17 cellular contexts compared by ENCODE assay signal in genomic region chr2:74863802-74864248, GRCh38. TPM values are rescaled to one million over a fixed set of nuclear protein-coding genes. Genes with fewer than 3 reads are reported as not detected.
DNase-seq lines count a peak whose midpoint lies in the region; ATAC-seq and TF ChIP-seq lines count a peak whose summit lies in the region.
"Had no signal": no experiment of that assay in that cellular context is flagged by ENCODE, and none has a peak within 500 bp of the region (broad histone marks: within the 10 kb centered on the region; RNA-seq: fewer than 3 reads in every experiment).

No MANE protein-coding gene starts in this region.

- ATAC-seq in HG02642 (IDR thresholded peaks at IDR 0.05; ENCODE audit: poor library complexity, unreplicated experiment), result peak; percentile 46
- ATAC-seq in psoas muscle, result peak; percentile 51 to 73 (median 62)
- ATAC-seq in activated CD4-positive, CD25-positive, alpha-beta regulatory T cell treated with anti-CD3 and anti-CD28 coated beads, Interleukin-2, amount 50 U/mL, for 24 hours, result no peak

- H3K36me3 ChIP-seq in psoas muscle (ENCODE audit: insufficient read depth in 1 of 2, low read depth in 1 of 2), result no peaks in the 10 kb centered on the region

- DNase-seq in CD14-positive monocyte (ENCODE audit: low spot score) (no peak), psoas muscle (no peak), DMS53 treated with DMSO at 0.1 percent for 48 hours (lab: John Stamatoyannopoulos, UW; ENCODE audit: unreplicated experiment) (no peak), AML-193 (lab: John Stamatoyannopoulos, UW) (no peak)
- DNase-seq in stimulated activated CD4-positive, alpha-beta T cell treated with anti-CD3 and anti-CD28 coated beads, Interleukin-4, amount 100 ng/mL, for 24 hours, result no peak
- DNase-seq: activated CD4-positive, CD25-positive, alpha-beta regulatory T cell; amniotic stem cell; DMS 273 treated with DMSO at 0.1 percent for 48 hours; NCI-H1417; NCI-H82; RPMI8226; substantia nigra had no signal

- peak overlapping the region; percentile 48 for H3K4me3 ChIP-seq in psoas muscle

- H3K9me3 ChIP-seq in psoas muscle, result no peaks in the 10 kb centered on the region

- H3K4me3 Mint-ChIP-seq in CD14-positive monocyte, result peak overlapping the region; percentile 49 to 52
- no peak overlapping the region for H3K4me3 Mint-ChIP-seq in dendritic cell treated with granulocyte-macrophage colony-stimulating factor and Interleukin-4, amounts not matched to agents 40 ng/mL and 50 ng/mL, for 4 days
- H3K4me3 Mint-ChIP-seq: neural crest cell had no signal

- H3K27me3 ChIP-seq in psoas muscle (ENCODE audit: insufficient read depth in 3 of 3, low read length in 2 of 3), result no peaks in the 10 kb centered on the region

- H3K27me3 Mint-ChIP-seq in CD14-positive monocyte (ENCODE audit: low read depth in 3 of 3), result peaks cover 0 to 2% (median 0%) of the 10 kb centered on the region in 3 donors
- no peaks in the 10 kb centered on the region for H3K27me3 Mint-ChIP-seq in dendritic cell treated with granulocyte-macrophage colony-stimulating factor and Interleukin-4, amounts not matched to agents 40 ng/mL and 50 ng/mL, for 4 days

- H3K27ac Mint-ChIP-seq in CD14-positive monocyte, result peak overlapping the region; percentile 47 to 86 (median 76)
- H3K27ac Mint-ChIP-seq in dendritic cell treated with granulocyte-macrophage colony-stimulating factor and Interleukin-4, amounts not matched to agents 40 ng/mL and 50 ng/mL, for 4 days, result peak overlapping the region; percentile 55

- H3K4me1 ChIP-seq in psoas muscle, result peaks cover 56% of the 10 kb centered on the region

- WGBS in psoas muscle, 3 donors, result 14 to 36% (median 19%) methylated on average over 3 of the region's 3 CpGs

- peaks cover 75% of the 10 kb centered on the region for H3K4me1 Mint-ChIP-seq in CD14-positive monocyte
- peaks cover 82% of the 10 kb centered on the region for H3K4me1 Mint-ChIP-seq in dendritic cell treated with granulocyte-macrophage colony-stimulating factor and Interleukin-4, amounts not matched to agents 40 ng/mL and 50 ng/mL, for 4 days (ENCODE audit: low read depth)

- intact Hi-C loops in CD14-positive monocyte (cut with micrococcal nuclease) (no loop called here), psoas muscle (cut with DNase I) (loop anchor here in 1 of 2 donors (2.0 kb wide), 1 partner anchor 15 kb away; no protein-coding TSS in a partner anchor)
- intact Hi-C loops in dendritic cell treated with granulocyte-macrophage colony-stimulating factor and Interleukin-4, amounts not matched to agents 40 ng/mL and 50 ng/mL, for 4 days (cut with micrococcal nuclease), result no loop called here

- peak overlapping the region; percentile 78 for H3K27ac ChIP-seq in psoas muscle
- H3K27ac ChIP-seq: KMS-11 had no signal

- no peaks in the 10 kb centered on the region for H3K9me3 Mint-ChIP-seq in CD14-positive monocyte
- no peaks in the 10 kb centered on the region for H3K9me3 Mint-ChIP-seq in dendritic cell treated with granulocyte-macrophage colony-stimulating factor and Interleukin-4, amounts not matched to agents 40 ng/mL and 50 ng/mL, for 4 days
- H3K9me3 Mint-ChIP-seq: neural crest cell had no signal

- H3K36me3 Mint-ChIP-seq in CD14-positive monocyte, result peaks cover 62 to 83% of the 10 kb centered on the region in 2 donors
- peaks cover 39% of the 10 kb centered on the region for H3K36me3 Mint-ChIP-seq in dendritic cell treated with granulocyte-macrophage colony-stimulating factor and Interleukin-4, amounts not matched to agents 40 ng/mL and 50 ng/mL, for 4 days (ENCODE audit: low read depth)

- TF ChIP-seq CTCF in CD14-positive monocyte (IDR thresholded peaks at IDR 0.05) (no peak), psoas muscle (IDR thresholded peaks at IDR 0.05) (no peak)

RNA-seq across cellular contexts. Expression of gene HK2, which starts 29.9 kb away (rescaled TPM):
- polyA plus RNA-seq in CD14-positive monocyte (10 to 100 TPM; 20.3 to 29.8 TPM), psoas muscle (100 to 1,000 TPM in 1 of 3 donors, 10 to 100 TPM in 2; 14.3 to 229 (median 61.0) TPM)
- total RNA-seq in psoas muscle, result 100 to 1,000 TPM in 1 of 4 donors, 10 to 100 TPM in 3; 47.9 to 150 (median 90.9) TPM

Comparison
In these comparisons a context has a peak if more than half of its experiments do, and no peak if none do; other contexts are left out.
1. ATAC-seq: peak in HG02642 (single experiment) and psoas muscle (4 of 4); none in activated CD4-positive, CD25-positive, alpha-beta regulatory T cell treated with anti-CD3 and anti-CD28 coated beads, Interleukin-2, amount 50 U/mL, for 24 hours (0 of 2).